Comparison of ENCODE assay signal across 24 cellular contexts in genomic region chrX:41895826-41896225, GRCh38.
"Had no signal": no experiment of that assay in that cellular context is flagged by ENCODE, and none has a peak within 500 bp of the region (broad histone marks: within the 10 kb centered on the region; RNA-seq: fewer than 3 reads in every experiment).

No MANE protein-coding gene starts in this region.

- H3K27me3 ChIP-seq: adrenal gland, ascending aorta, brain microvascular endothelial cell, heart right ventricle, right lobe of liver, upper lobe of left lung had no signal

- H3K9me3 ChIP-seq: adrenal gland had no signal

- H3K4me2 ChIP-seq: smooth muscle cell had no signal

- H3K36me3 ChIP-seq: adrenal gland, ascending aorta, brain microvascular endothelial cell, heart right ventricle, right lobe of liver, upper lobe of left lung had no signal

- H3K4me3 ChIP-seq: adrenal gland, ascending aorta, heart right ventricle, right lobe of liver, smooth muscle cell, upper lobe of left lung had no signal

- ATAC-seq: activated CD4-positive, CD25-positive, alpha-beta regulatory T cell treated with anti-CD3 and anti-CD28 coated beads, Interleukin-2, amount 50 U/mL, for 24 hours; activated CD8-positive, alpha-beta memory T cell treated with anti-CD3 and anti-CD28 coated beads, Interleukin-2, amount 10 ng/mL, durations not matched to agents 7 days and 5 days; activated CD8-positive, alpha-beta T cell treated with anti-CD3 and anti-CD28 coated beads for 36 hours; activated naive CD4-positive, alpha-beta T cell treated with anti-CD3 and anti-CD28 coated beads, Interleukin-2, amount 50 U/mL, for 72 hours; heart right ventricle; left colon; right lobe of liver had no signal

- FAIRE-seq: keratinocyte had no signal

- H3K27ac ChIP-seq: adrenal gland, ascending aorta, brain microvascular endothelial cell, heart right ventricle, right lobe of liver, upper lobe of left lung had no signal

- H3K4me1 ChIP-seq: adrenal gland, ascending aorta, heart right ventricle, right lobe of liver, upper lobe of left lung had no signal

- DNase-seq: activated CD4-positive, alpha-beta T cell treated with anti-CD3 and anti-CD28 coated beads, Interleukin-2, amount 10 ng/mL, durations not matched to agents 24 days and 14 days; activated CD8-positive, alpha-beta memory T cell treated with anti-CD3 and anti-CD28 coated beads, Interleukin-2, amount 10 ng/mL, durations not matched to agents 7 days and 5 days; activated CD8-positive, alpha-beta T cell treated with anti-CD3 and anti-CD28 coated beads for 36 hours; activated gamma-delta T cell; activated T-cell treated with anti-CD3 and anti-CD28 coated beads for 4 hours; adrenal gland; brain microvascular endothelial cell; central memory CD4-positive, alpha-beta T cell; dermis blood vessel endothelial cell; effector CD8-positive, alpha-beta T cell; erythroblast; heart right ventricle; left colon; posterior cingulate gyrus; right lobe of liver; stimulated activated CD4-positive, alpha-beta T cell treated with anti-CD3 and anti-CD28 coated beads, Interleukin-4, amount 100 ng/mL, for 24 hours; stimulated activated naive CD4-positive, alpha-beta T cell treated with Interleukin-2 at 50 U/mL for 16 hours; T-helper 2 cell; upper lobe of left lung had no signal
